ENCODE assay signal across 26 cellular contexts in the genomic region with DNA sequence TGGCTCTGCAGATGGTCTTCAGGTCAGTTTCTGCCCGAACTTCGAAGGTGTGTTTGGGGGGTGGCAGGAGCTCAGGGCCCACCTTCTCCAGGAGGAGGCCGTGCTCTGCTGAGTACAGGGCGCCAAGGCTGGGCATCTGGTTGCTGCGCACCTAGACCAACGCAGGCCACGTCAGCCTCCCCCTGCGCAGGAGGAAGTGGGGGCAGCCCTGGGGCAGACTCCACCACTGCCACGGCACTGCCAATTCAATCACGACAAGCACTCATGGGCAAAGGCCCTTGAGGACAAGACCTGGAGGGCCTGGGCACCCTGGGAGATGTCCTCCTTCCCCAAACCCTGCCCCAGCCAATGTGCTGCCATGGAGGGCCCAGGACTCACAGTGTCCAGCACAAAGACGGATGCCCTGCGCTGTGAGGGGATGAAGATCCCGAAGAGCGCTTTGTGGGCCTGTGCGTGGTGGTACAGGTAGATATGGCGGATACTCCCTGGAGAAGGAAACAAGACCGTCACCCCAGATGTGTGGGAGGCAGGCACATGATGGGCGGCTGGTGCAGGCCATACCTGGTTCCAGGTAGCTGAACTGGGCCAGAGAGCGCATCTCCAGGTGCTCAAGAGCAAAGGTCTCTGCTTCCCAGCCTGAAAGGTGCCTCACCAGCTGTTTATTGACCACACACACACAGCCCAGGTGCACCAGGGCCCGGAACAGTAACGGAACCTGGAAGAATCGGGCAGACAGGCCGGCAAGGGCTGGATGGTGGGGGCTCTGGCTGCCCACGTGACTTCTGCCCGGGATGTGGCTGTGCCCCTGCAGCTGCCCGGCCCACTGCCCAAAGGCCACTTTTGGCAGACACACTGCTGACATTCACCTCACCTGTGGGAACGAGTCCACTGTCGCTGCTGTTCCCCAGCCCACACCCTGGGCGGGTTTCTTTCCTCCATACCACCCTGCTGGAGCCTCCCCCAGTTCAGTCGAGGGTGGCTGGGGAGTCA. TPM values are rescaled to one million over a fixed set of nuclear protein-coding genes. Genes with fewer than 3 reads are reported as not detected.
DNase-seq lines count a peak whose midpoint lies in the region; ATAC-seq, FAIRE-seq and TF ChIP-seq lines count a peak whose summit lies in the region.
"Had no signal": no experiment of that assay in that cellular context is flagged by ENCODE, and none has a peak within 500 bp of the region (broad histone marks: within the 10 kb centered on the region; RNA-seq: fewer than 3 reads in every experiment).

No MANE protein-coding gene starts in this region.

- no peak overlapping the region for H3K4ac ChIP-seq in neuronal stem cell (ENCODE audit: low read length)

- ATAC-seq in GM12878 (no peak), HG02571 (IDR thresholded peaks at IDR 0.05; ENCODE audit: unreplicated experiment) (no peak)
- ATAC-seq in stimulated activated naive B cell treated with anti-CD40 and anti-IgM and Interleukin-4, amounts not matched to agents 10 μg/mL and 1 μg/mL and 100 μg/mL, for 72 hours (replicated peaks), result no peak
- ATAC-seq: GM23338, HCT116 had no signal

- H2AFZ ChIP-seq in GM12878 (ENCODE audit: control insufficient read depth, low read depth, low read length), result no peak overlapping the region
- no peak overlapping the region for H2AFZ ChIP-seq in neuronal stem cell (ENCODE audit: low read length)
- H2AFZ ChIP-seq: GM23338 had no signal

- SMC1A ChIA-PET in GM12878 (lab: Charles Lee; ENCODE audit: uncharacterized antibody, unreplicated experiment), result no interaction called here

- H3K14ac ChIP-seq in neuronal stem cell (ENCODE audit: low read length), result no peak overlapping the region

- H2BK15ac ChIP-seq in neuronal stem cell (ENCODE audit: low read length), result no peak overlapping the region

- peak; percentile 44 for FAIRE-seq in HTR-8/SVneo (lab: Jason Lieb, UNC)
- no peak for FAIRE-seq in GM12878 (lab: Jason Lieb, UNC)
- FAIRE-seq: GM12891, GM18507, H54 had no signal

- no peak overlapping the region for H3K4me2 ChIP-seq in GM12878 (ENCODE audit: control insufficient read depth, insufficient read depth)
- H3K4me2 ChIP-seq in neuronal stem cell (ENCODE audit: insufficient read depth, low read length, poor library complexity, severe bottlenecking), result no peak overlapping the region
- H3K4me2 ChIP-seq: GM23338 had no signal

- peak overlapping the region; percentile 47 for H3K27ac Mint-ChIP-seq in stimulated activated naive B cell treated with anti-CD40 and anti-IgM and Interleukin-4, amounts not matched to agents 10 μg/mL and 1 μg/mL and 100 μg/mL, for 72 hours
- H3K27ac Mint-ChIP-seq: CD4-positive, CD25-positive, alpha-beta regulatory T cell; GM23338 had no signal

- H3K9ac ChIP-seq in GM12878 (ENCODE audit: control insufficient read depth, insufficient read depth, low read length) (no peak overlapping the region), neuronal stem cell (ENCODE audit: low read depth, low read length, poor library complexity) (peak overlapping the region; percentile 81)

- RAD21 ChIA-PET in GM12878 (lab: Charles Lee; ENCODE audit: unreplicated experiment), result no interaction called here

- H2BK5ac ChIP-seq in neuronal stem cell (ENCODE audit: low read length), result peak overlapping the region; percentile 13

- intact Hi-C loops in GM12878 (cut with micrococcal nuclease; ENCODE audit: unreplicated experiment), result no loop called here

- TF ChIP-seq RAD21 in GM12878 (IDR thresholded peaks at IDR 0.05; ENCODE audit: insufficient read depth, low read depth, low read length), result no peak

- H3K4me1 ChIP-seq in GM12878 (ENCODE audit: control insufficient read depth, insufficient read depth, low read length) (no peaks in the 10 kb centered on the region), neuronal stem cell (ENCODE audit: control insufficient read depth in 2 of 2, insufficient read depth in 1 of 2, low read depth in 1 of 2, low read length in 2 of 2) (no peaks in the 10 kb centered on the region)
- H3K4me1 ChIP-seq: BE2C had no signal

- no peak for TF ChIP-seq EP300 in GM12878 (IDR thresholded peaks at IDR 0.05; ENCODE audit: borderline replicate concordance in 1 of 2, control insufficient read depth in 1 of 2, low read depth in 2 of 2, low read length in 2 of 2)

- peak; percentile 47; the same call in 1 of the 2 replicates for TF ChIP-seq POLR2A in GM12878 (IDR thresholded peaks at IDR 0.05; ENCODE audit: low read depth, low read length)

- peaks cover 4% of the 10 kb centered on the region for H3K79me1 ChIP-seq in neuronal stem cell (ENCODE audit: low read depth, low read length)

- no peak overlapping the region for H2BK120ac ChIP-seq in neuronal stem cell (ENCODE audit: low read depth, low read length)

- TF ChIP-seq CTCF in GM12878 (IDR thresholded peaks at IDR 0.05 in 2 of 3, conservative IDR thresholded peaks at IDR 0.05 in 1 of 3; ENCODE audit: control insufficient read depth in 2 of 3, extremely low read depth in 1 of 3, insufficient read depth in 1 of 3, low read depth in 3 of 3, low read length in 3 of 3), result no peak

- H2AK5ac ChIP-seq in neuronal stem cell (ENCODE audit: low read depth, low read length), result no peak overlapping the region

- 93% methylated on average over 30 of the region's 30 CpGs for WGBS in GM12878 (ENCODE audit: insufficient coverage, insufficient replicate concordance, low lambda C conversion rate, missing lambda C conversion rate)
- WGBS in neuronal stem cell (ENCODE audit: extremely low coverage in 2 of 2, insufficient read length in 2 of 2, insufficient replicate concordance in 1 of 2), 2 donors, result no CpG with 5 or more reads among the region's 30 CpGs

- no TSS peak for BruUV-seq in GM12878 (replicated peaks; lab: Mats Ljungman, UMichigan)

- H3K4me1 Mint-ChIP-seq in stimulated activated naive B cell treated with anti-CD40 and anti-IgM and Interleukin-4, amounts not matched to agents 10 μg/mL and 1 μg/mL and 100 μg/mL, for 72 hours, result no peaks in the 10 kb centered on the region
- H3K4me1 Mint-ChIP-seq: GM23338 had no signal

- POLR2A ChIA-PET in GM12878 (lab: Charles Lee), result no interaction called here

- H3K9me3 ChIP-seq in GM12878 (replicated peaks; ENCODE audit: control insufficient read depth, insufficient read depth, low read length) (no peaks in the 10 kb centered on the region), neuronal stem cell (replicated peaks in 1 of 2; ENCODE audit: control insufficient read depth in 2 of 2, insufficient read depth in 1 of 2, low read depth in 1 of 2, low read length in 2 of 2) (peaks cover 0 to 2% of the 10 kb centered on the region in 2 donors)
- H3K9me3 ChIP-seq: BE2C had no signal

- H3K4me3 Mint-ChIP-seq in stimulated activated naive B cell treated with anti-CD40 and anti-IgM and Interleukin-4, amounts not matched to agents 10 μg/mL and 1 μg/mL and 100 μg/mL, for 72 hours, result no peak overlapping the region
- H3K4me3 Mint-ChIP-seq: CD4-positive, CD25-positive, alpha-beta regulatory T cell; CD8-positive, alpha-beta memory T cell; GM23338 had no signal

- no peak overlapping the region for H4K8ac ChIP-seq in neuronal stem cell (ENCODE audit: low read depth, low read length)

- no peak overlapping the region for H2BK12ac ChIP-seq in neuronal stem cell (ENCODE audit: low read length)

- no peak overlapping the region for H4K91ac ChIP-seq in neuronal stem cell (ENCODE audit: low read depth, low read length, poor library complexity)

- H3K4me3 ChIP-seq in GM12878 (no peak overlapping the region), neuronal stem cell (ENCODE audit: low read length in 2 of 2) (no peak overlapping the region), H7 (ENCODE audit: insufficient read depth, low read depth, low read length) (no peak overlapping the region)
- H3K4me3 ChIP-seq: GM23338 had no signal

- no peaks in the 10 kb centered on the region for H3K79me2 ChIP-seq in GM12878 (ENCODE audit: control insufficient read depth, insufficient read depth, low read length)

- H3K36me3 Mint-ChIP-seq in stimulated activated naive B cell treated with anti-CD40 and anti-IgM and Interleukin-4, amounts not matched to agents 10 μg/mL and 1 μg/mL and 100 μg/mL, for 72 hours, result peaks cover 41 to 65% of the 10 kb centered on the region in 2 donors

- H3K27ac ChIP-seq in GM12878 (ENCODE audit: control insufficient read depth, insufficient read depth) (no peak overlapping the region), neuronal stem cell (replicated peaks; ENCODE audit: low read length) (no peak overlapping the region)

- CTCF ChIA-PET in GM12878 (lab: Yijun Ruan, JAX), result no interaction called here

- H3K27me3 Mint-ChIP-seq in stimulated activated naive B cell treated with anti-CD40 and anti-IgM and Interleukin-4, amounts not matched to agents 10 μg/mL and 1 μg/mL and 100 μg/mL, for 72 hours, result no peaks in the 10 kb centered on the region
- H3K27me3 Mint-ChIP-seq: CD4-positive, CD25-positive, alpha-beta regulatory T cell; CD8-positive, alpha-beta memory T cell had no signal

- H3K27me3 ChIP-seq in GM12878 (replicated peaks in 1 of 2; ENCODE audit: control insufficient read depth in 2 of 2, insufficient read depth in 2 of 2, low read length in 1 of 2) (no peaks in the 10 kb centered on the region), neuronal stem cell (ENCODE audit: control insufficient read depth in 3 of 3, insufficient read depth in 3 of 3, low read depth in 1 of 3, low read length in 3 of 3) (no peaks in the 10 kb centered on the region), H7 (ENCODE audit: control insufficient read depth, insufficient read depth, low read length) (no peaks in the 10 kb centered on the region)
- H3K27me3 ChIP-seq: BE2C had no signal

- in situ Hi-C loops in GM12878 (cut with MboI), result no loop called here

- H4K20me1 ChIP-seq in GM12878 (ENCODE audit: control insufficient read depth, insufficient read depth), result no peaks in the 10 kb centered on the region

- peaks cover 7 to 37% of the 10 kb centered on the region in 2 experiments for H3K36me3 ChIP-seq in GM12878 (ENCODE audit: control insufficient read depth in 2 of 2, insufficient read depth in 2 of 2, low read length in 1 of 2)
- H3K36me3 ChIP-seq in neuronal stem cell (replicated peaks in 1 of 2; ENCODE audit: control insufficient read depth in 2 of 2, insufficient read depth in 2 of 2, low read length in 2 of 2), result peaks cover 64 to 94% of the 10 kb centered on the region in 2 donors
- H3K36me3 ChIP-seq in H7 (replicated peaks; ENCODE audit: control insufficient read depth, insufficient read depth, low read length), result peaks cover 48% of the 10 kb centered on the region

- H3K9me3 Mint-ChIP-seq in stimulated activated naive B cell treated with anti-CD40 and anti-IgM and Interleukin-4, amounts not matched to agents 10 μg/mL and 1 μg/mL and 100 μg/mL, for 72 hours, result no peaks in the 10 kb centered on the region
- H3K9me3 Mint-ChIP-seq: CD4-positive, CD25-positive, alpha-beta regulatory T cell; CD8-positive, alpha-beta memory T cell; GM23338 had no signal

- DNase-seq in HTR-8/SVneo (ENCODE audit: insufficient read length, low spot score) (no peak), GM12878 (ENCODE audit: low read depth, low spot score) (no peak), neuronal stem cell (ENCODE audit: low spot score) (no peak), NCI-H1930 (lab: John Stamatoyannopoulos, UW) (no peak), H7 (no peak)
- DNase-seq in stimulated activated naive B cell treated with anti-CD40 and anti-IgM and Interleukin-4, amounts not matched to agents 10 μg/mL and 1 μg/mL and 100 μg/mL, for 72 hours, result no peak
- DNase-seq: ACHN; BE2C; C1 segment of cervical spinal cord; CD4-positive, CD25-positive, alpha-beta regulatory T cell; COR-L47; DMS 273 treated with DMSO at 0.1 percent for 48 hours; DMS53; DND-41; EL; KBM-7 had no signal

- H3K23ac ChIP-seq in neuronal stem cell (ENCODE audit: low read depth, low read length, poor library complexity), result peak overlapping the region; percentile 73

- no peak overlapping the region for H3K18ac ChIP-seq in neuronal stem cell (ENCODE audit: low read length)

RNA-seq across cellular contexts. Expression of gene P2RX2, which starts 24.6 kb away (rescaled TPM):
- total RNA-seq in GM12878 (2013; cell fraction: nucleolus; rRNA removed), result not detected in 2 replicates
- total RNA-seq in GM12878 (2014; rRNA removed) (not detected in 2 replicates), GM12878 (2014; rRNA removed; fragmentation: Illumina TruSeq; extraction: Trizol) (not detected in 2 replicates), GM12878 (2021) (not detected in 2 replicates)
- not detected for polyA plus RNA-seq in GM12878 (2011; ENCODE audit: low read depth)
- polyA plus RNA-seq in GM12878 (2011; rRNA removed) (not detected in 2 replicates), GM12878 (2014; fragmentation: Illumina TruSeq; extraction: Trizol) (not detected in 2 replicates), GM12878 (2014; fragmentation: Nextera tagmentation; extraction: Ambion mirVana) (not detected), GM12878 (2014; rRNA removed) (not detected in 2 replicates), GM12878 (2016; fragmentation: Nextera tagmentation; extraction: Ambion mirVana) (not detected)
- not detected in 2 replicates for polyA plus RNA-seq in GM12878 (2011; cell fraction: cytosol; rRNA removed)
- not detected in 2 replicates for polyA plus RNA-seq in GM12878 (2011; cell fraction: nucleus; rRNA removed)
- polyA plus RNA-seq in GM12878 (2012), result not detected in 2 replicates
- polyA minus RNA-seq in GM12878 (2011; rRNA and poly(A)+ RNA removed), result not detected in 2 replicates
- polyA minus RNA-seq in GM12878 (2011; cell fraction: cytosol; rRNA and poly(A)+ RNA removed), result not detected in 2 replicates
- not detected in 2 replicates for polyA minus RNA-seq in GM12878 (2011; cell fraction: nucleus; rRNA and poly(A)+ RNA removed)
- 0.14 TPM for polyA plus RNA-seq in neuronal stem cell (2013, experiment 1 of 2)
- 0.11 TPM for polyA plus RNA-seq in neuronal stem cell (2013, experiment 2 of 2)
- total RNA-seq in H7 (2014; rRNA removed; shearing (Covaris generic)), result 0.15 and 0.28 TPM in 2 replicates
- total RNA-seq: A172; CD4-positive, CD25-positive, alpha-beta regulatory T cell; CD8-positive, alpha-beta memory T cell; HT-29 had no signal
- polyA plus RNA-seq: CD4-positive, CD25-positive, alpha-beta regulatory T cell; CD8-positive, alpha-beta memory T cell had no signal

RNA-seq across cellular contexts. Expression of gene LRCOL1, which starts 32.8 kb away (rescaled TPM):
- total RNA-seq in GM12878 (2013; cell fraction: nucleolus; rRNA removed), result not detected in 2 replicates
- total RNA-seq in GM12878 (2014; rRNA removed) (not detected in 2 replicates), GM12878 (2014; rRNA removed; fragmentation: Illumina TruSeq; extraction: Trizol) (not detected in 2 replicates), GM12878 (2021) (not detected in 2 replicates)
- not detected for polyA plus RNA-seq in GM12878 (2011; ENCODE audit: low read depth)
- polyA plus RNA-seq in GM12878 (2011; rRNA removed) (not detected in 2 replicates), GM12878 (2014; fragmentation: Illumina TruSeq; extraction: Trizol) (not detected in 2 replicates), GM12878 (2014; fragmentation: Nextera tagmentation; extraction: Ambion mirVana) (not detected), GM12878 (2014; rRNA removed) (not detected in 2 replicates), GM12878 (2016; fragmentation: Nextera tagmentation; extraction: Ambion mirVana) (not detected)
- polyA plus RNA-seq in GM12878 (2011; cell fraction: cytosol; rRNA removed), result not detected in 2 replicates
- 0.27 TPM in 1 of 2 replicates, not detected in the other for polyA plus RNA-seq in GM12878 (2011; cell fraction: nucleus; rRNA removed)
- not detected in 2 replicates for polyA plus RNA-seq in GM12878 (2012)
- not detected in 2 replicates for polyA minus RNA-seq in GM12878 (2011; rRNA and poly(A)+ RNA removed)
- not detected in 2 replicates for polyA minus RNA-seq in GM12878 (2011; cell fraction: cytosol; rRNA and poly(A)+ RNA removed)
- polyA minus RNA-seq in GM12878 (2011; cell fraction: nucleus; rRNA and poly(A)+ RNA removed), result not detected in 2 replicates
- polyA plus RNA-seq in neuronal stem cell (2013, experiment 1 of 2), result 0.46 TPM
- 0.55 TPM for polyA plus RNA-seq in neuronal stem cell (2013, experiment 2 of 2)
- total RNA-seq in H7 (2014; rRNA removed; shearing (Covaris generic)), result not detected in 2 replicates
- total RNA-seq: CD4-positive, CD25-positive, alpha-beta regulatory T cell; CD8-positive, alpha-beta memory T cell; G401; HT-29 had no signal
- polyA plus RNA-seq: CD4-positive, CD25-positive, alpha-beta regulatory T cell; CD8-positive, alpha-beta memory T cell; GM23338 had no signal

RNA-seq across cellular contexts. Expression of gene POLE, which starts 44.0 kb away (rescaled TPM):
- total RNA-seq in GM12878 (2013; cell fraction: nucleolus; rRNA removed), result 207 and 245 TPM in 2 replicates
- total RNA-seq in GM12878 (2014; rRNA removed) (56.1 and 69.6 TPM in 2 replicates), GM12878 (2014; rRNA removed; fragmentation: Illumina TruSeq; extraction: Trizol) (24.8 and 26.7 TPM in 2 replicates), GM12878 (2021) (86.8 and 103 TPM in 2 replicates)
- 26.2 TPM for polyA plus RNA-seq in GM12878 (2011; ENCODE audit: low read depth)
- polyA plus RNA-seq in GM12878 (2011; rRNA removed) (21.4 and 43.6 TPM in 2 replicates), GM12878 (2014; fragmentation: Illumina TruSeq; extraction: Trizol) (29.8 and 50.0 TPM in 2 replicates), GM12878 (2014; fragmentation: Nextera tagmentation; extraction: Ambion mirVana) (1 to 10 TPM; 2.3 to 3.5 TPM), GM12878 (2014; rRNA removed) (84.2 and 91.5 TPM in 2 replicates), GM12878 (2016; fragmentation: Nextera tagmentation; extraction: Ambion mirVana) (10 to 100 TPM; 28.7 to 30.6 TPM)
- polyA plus RNA-seq in GM12878 (2011; cell fraction: cytosol; rRNA removed), result 34.1 and 49.3 TPM in 2 replicates
- 389 and 485 TPM in 2 replicates for polyA plus RNA-seq in GM12878 (2011; cell fraction: nucleus; rRNA removed)
- 40.1 and 40.7 TPM in 2 replicates for polyA plus RNA-seq in GM12878 (2012)
- 94.9 and 113 TPM in 2 replicates for polyA minus RNA-seq in GM12878 (2011; rRNA and poly(A)+ RNA removed)
- 56.0 and 75.9 TPM in 2 replicates for polyA minus RNA-seq in GM12878 (2011; cell fraction: cytosol; rRNA and poly(A)+ RNA removed)
- 192 and 321 TPM in 2 replicates for polyA minus RNA-seq in GM12878 (2011; cell fraction: nucleus; rRNA and poly(A)+ RNA removed)
- polyA plus RNA-seq in neuronal stem cell (2013, experiment 1 of 2), result 34.0 TPM
- 33.7 TPM for polyA plus RNA-seq in neuronal stem cell (2013, experiment 2 of 2)
- total RNA-seq in H7 (2014; rRNA removed; shearing (Covaris generic)), result 54.0 and 55.1 TPM in 2 replicates

RNA-seq across cellular contexts. Expression of gene PXMP2, which starts 44.2 kb away (rescaled TPM):
- total RNA-seq in GM12878 (2013; cell fraction: nucleolus; rRNA removed), result 4.5 and 6.7 TPM in 2 replicates
- 61.5 and 65.0 TPM in 2 replicates for total RNA-seq in GM12878 (2014; rRNA removed)
- total RNA-seq in GM12878 (2014; rRNA removed; fragmentation: Illumina TruSeq; extraction: Trizol), result 37.6 and 38.1 TPM in 2 replicates
- 40.9 and 41.5 TPM in 2 replicates for total RNA-seq in GM12878 (2021)
- 9.8 TPM for polyA plus RNA-seq in GM12878 (2011; ENCODE audit: low read depth)
- polyA plus RNA-seq in GM12878 (2011; rRNA removed), result 31.6 and 36.4 TPM in 2 replicates
- 46.6 and 57.4 TPM in 2 replicates for polyA plus RNA-seq in GM12878 (2011; cell fraction: cytosol; rRNA removed)
- 25.1 and 30.4 TPM in 2 replicates for polyA plus RNA-seq in GM12878 (2011; cell fraction: nucleus; rRNA removed)
- polyA plus RNA-seq in GM12878 (2012), result 29.3 and 31.8 TPM in 2 replicates
- 18.4 and 42.6 TPM in 2 replicates for polyA plus RNA-seq in GM12878 (2014; fragmentation: Illumina TruSeq; extraction: Trizol)
- polyA plus RNA-seq in GM12878 (2014; fragmentation: Nextera tagmentation; extraction: Ambion mirVana), result 10 to 100 TPM in 1 of 2 experiments, 1 to 10 TPM in 1; 4.0 to 10.3 TPM
- 68.5 and 73.6 TPM in 2 replicates for polyA plus RNA-seq in GM12878 (2014; rRNA removed)
- 10 to 100 TPM; 66.7 to 97.8 TPM for polyA plus RNA-seq in GM12878 (2016; fragmentation: Nextera tagmentation; extraction: Ambion mirVana)
- polyA minus RNA-seq in GM12878 (2011; rRNA and poly(A)+ RNA removed), result 11.2 and 15.8 TPM in 2 replicates
- 9.6 and 11.4 TPM in 2 replicates for polyA minus RNA-seq in GM12878 (2011; cell fraction: cytosol; rRNA and poly(A)+ RNA removed)
- 4.0 and 8.3 TPM in 2 replicates for polyA minus RNA-seq in GM12878 (2011; cell fraction: nucleus; rRNA and poly(A)+ RNA removed)
- 19.8 TPM for polyA plus RNA-seq in neuronal stem cell (2013, experiment 1 of 2)
- polyA plus RNA-seq in neuronal stem cell (2013, experiment 2 of 2), result 22.6 TPM
- total RNA-seq in H7 (2014; rRNA removed; shearing (Covaris generic)), result 18.0 and 29.9 TPM in 2 replicates
